In the genomic region with DNA sequence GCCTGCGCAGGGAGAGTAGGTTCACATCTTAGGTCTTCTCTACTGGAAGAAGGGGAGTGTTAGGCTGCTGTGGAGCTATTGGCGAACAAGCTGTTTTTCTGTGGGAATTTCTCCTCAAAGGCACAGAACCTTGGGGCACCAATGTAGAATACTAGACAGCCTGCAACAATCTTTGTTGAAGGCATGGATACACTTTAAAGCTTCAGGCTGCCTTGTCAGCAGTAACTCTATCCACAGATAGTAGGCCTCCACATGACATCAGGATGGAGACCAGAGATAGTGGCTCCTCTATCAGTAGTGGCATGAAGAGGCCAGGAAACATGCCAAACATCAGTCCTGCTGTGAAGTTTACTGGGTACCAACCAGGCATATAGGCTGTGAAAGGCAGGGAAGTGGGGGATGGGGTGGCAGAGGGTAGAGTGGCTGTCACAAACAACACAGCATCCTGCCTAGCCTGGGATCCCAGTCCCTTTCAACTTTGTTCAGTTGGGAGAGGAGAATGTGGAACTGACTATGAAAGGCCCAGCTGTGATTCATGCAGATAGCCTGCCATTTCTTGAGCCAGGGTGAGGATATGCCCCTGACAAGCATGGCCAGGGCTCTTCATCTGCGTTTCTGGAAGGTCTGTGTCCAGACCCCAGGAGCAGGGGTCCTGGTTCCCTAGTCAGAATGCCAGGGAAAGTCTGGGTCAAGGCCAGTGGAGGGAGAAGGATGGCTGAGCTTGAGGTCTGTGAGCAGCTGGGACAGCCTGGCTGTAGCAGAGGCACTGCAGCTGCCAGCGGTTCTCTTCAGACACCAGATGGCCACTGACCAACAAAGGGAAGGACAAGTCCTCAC, we compare ENCODE assay signal across 19 cellular contexts. TPM values are rescaled to one million over a fixed set of nuclear protein-coding genes. Genes with fewer than 3 reads are reported as not detected.
DNase-seq lines count a peak whose midpoint lies in the region; ATAC-seq and FAIRE-seq lines count a peak whose summit lies in the region.
"Had no signal": no experiment of that assay in that cellular context is flagged by ENCODE, and none has a peak within 500 bp of the region (broad histone marks: within the 10 kb centered on the region; RNA-seq: fewer than 3 reads in every experiment).

No MANE protein-coding gene starts in this region.

- H3K27me3 ChIP-seq in SJCRH30: no peaks in the 10 kb centered on the region

- peak; percentile 8 for ATAC-seq in left lobe of liver
- ATAC-seq: naive thymus-derived CD8-positive, alpha-beta T cell had no signal

- DNase-seq in activated effector memory CD4-positive, alpha-beta T cell treated with anti-CD3 and anti-CD28 coated beads, Interleukin-2, amount 50 U/mL, for 16 hours: peak; percentile 59
- no peak for DNase-seq in activated effector memory CD4-positive, alpha-beta T cell treated with Interleukin-2 at 50 U/mL for 16 hours
- DNase-seq in SJCRH30 (peak; percentile 60 to 66), left lobe of liver (ENCODE audit: low spot score) (no peak), GM19239 (ENCODE audit: insufficient read length, low spot score) (no peak), GOT3 (lab: John Stamatoyannopoulos, UW) (no peak), GF-D8 (lab: John Stamatoyannopoulos, UW) (no peak)
- DNase-seq in stimulated activated CD8-positive, alpha-beta memory T cell treated with anti-CD3 and anti-CD28 coated beads, Interleukin-4, amount 100 ng/mL, for 48 hours: peak; percentile 23
- DNase-seq: activated B cell treated with CpG ODN at 0.5 μM for 24 hours; Calu3; cerebellar nuclear complex; GM23248; kidney; naive thymus-derived CD8-positive, alpha-beta T cell; NCI-H1417; retina; stimulated activated CD4-positive, alpha-beta T cell treated with anti-CD3 and anti-CD28 coated beads, Interleukin-4, amount 100 ng/mL, for 4 hours; stimulated activated naive CD4-positive, alpha-beta T cell treated with Interleukin-2 at 50 U/mL for 16 hours had no signal

- peaks cover 29% of the 10 kb centered on the region for H3K36me3 ChIP-seq in SJCRH30

- no peak overlapping the region for H3K4me3 ChIP-seq in SJCRH30
- H3K4me3 ChIP-seq: GM23248 had no signal

- H3K4me1 ChIP-seq in SJCRH30: peaks cover 3% of the 10 kb centered on the region; the same call in 1 of the 2 replicates

- H3K27ac ChIP-seq in SJCRH30: peak overlapping the region; percentile 20
- H3K27ac ChIP-seq: epithelial cell of prostate, GM23248 had no signal

- FAIRE-seq in GM19239 (lab: Jason Lieb, UNC): no peak
- FAIRE-seq: kidney had no signal

- no peaks in the 10 kb centered on the region for H3K9me3 ChIP-seq in SJCRH30 (replicated peaks)

RNA-seq across cellular contexts. Expression of gene HK3, which starts 1.0 kb away (rescaled TPM):
- total RNA-seq in SJCRH30 (2014; rRNA removed; shearing (Covaris generic)): 0.15 TPM in 1 of 2 replicates, not detected in the other
- 10.6 TPM for total RNA-seq in left lobe of liver
- total RNA-seq: GM23248 had no signal

Comparison
In these comparisons a context has a peak if more than half of its experiments do, and no peak if none do; other contexts are left out.
1. DNase-seq: peak in activated effector memory CD4-positive, alpha-beta T cell treated with anti-CD3 and anti-CD28 coated beads, Interleukin-2, amount 50 U/mL, for 16 hours (single experiment), SJCRH30 (2 of 2) and stimulated activated CD8-positive, alpha-beta memory T cell treated with anti-CD3 and anti-CD28 coated beads, Interleukin-4, amount 100 ng/mL, for 48 hours (single experiment); none in activated effector memory CD4-positive, alpha-beta T cell treated with Interleukin-2 at 50 U/mL for 16 hours (single experiment), left lobe of liver (single experiment), GM19239 (single experiment), GOT3 (single experiment) and GF-D8 (single experiment).
2. RNA of gene HK3, which starts 1.0 kb away (total RNA-seq): 10.6 TPM in left lobe of liver (single experiment); 0.15 TPM in SJCRH30; every median in the first group is over 10 times any median in the second.